Comparison of ENCODE assay signal across 11 cellular contexts in genomic region chr7:45689011-45689796, GRCh38.
DNase-seq lines count a peak whose midpoint lies in the region; ATAC-seq, FAIRE-seq and TF ChIP-seq lines count a peak whose summit lies in the region.
"Had no signal": no experiment of that assay in that cellular context is flagged by ENCODE, and none has a peak within 500 bp of the region (broad histone marks: within the 10 kb centered on the region; RNA-seq: fewer than 3 reads in every experiment).

No MANE protein-coding gene starts in this region.

- H3K36me3 ChIP-seq in endodermal cell (ENCODE audit: control insufficient read depth, insufficient read depth, low read length) (no peaks in the 10 kb centered on the region), kidney (ENCODE audit: control insufficient read depth in 1 of 2, insufficient read depth in 2 of 2, low read length in 2 of 2) (no peaks in the 10 kb centered on the region)

- H3K4me3 ChIP-seq in endodermal cell (ENCODE audit: low read length) (no peak overlapping the region), kidney (ENCODE audit: low read length in 2 of 2) (no peak overlapping the region)
- H3K4me3 ChIP-seq: lung had no signal

- H3K27ac Mint-ChIP-seq in endodermal cell (peak overlapping the region; percentile 86), nephron progenitor cell (peak overlapping the region; percentile 66)
- no peak overlapping the region for H3K27ac Mint-ChIP-seq in activated naive CD8-positive, alpha-beta T cell treated with anti-CD3 and anti-CD28 coated beads for 36 hours
- H3K27ac Mint-ChIP-seq: activated T-helper 17 cell treated with anti-CD3 and anti-CD28 coated beads, Interleukin-2, amount 50 U/mL, for 72 hours; stimulated activated effector memory CD8-positive, alpha-beta T cell treated with anti-CD3 and anti-CD28 coated beads, Interleukin-12 subunit alpha, Interleukin-12 subunit beta, amount 100 ng/mL, for 72 hours had no signal

- no peaks in the 10 kb centered on the region for H3K9me3 ChIP-seq in endodermal cell (ENCODE audit: control insufficient read depth, low read length)
- no peaks in the 10 kb centered on the region for H3K9me3 ChIP-seq in kidney (ENCODE audit: control insufficient read depth in 1 of 2, low read length in 2 of 2)

- no peaks in the 10 kb centered on the region for H3K4me1 ChIP-seq in endodermal cell (ENCODE audit: control insufficient read depth, insufficient read depth, low read length)
- peaks cover 0 to 9% of the 10 kb centered on the region in 2 donors for H3K4me1 ChIP-seq in kidney (ENCODE audit: control insufficient read depth in 1 of 2, insufficient read depth in 1 of 2, low read depth in 1 of 2, low read length in 2 of 2)

- no peak for FAIRE-seq in kidney (lab: Jason Lieb, UNC)

- H3K9me3 Mint-ChIP-seq in endodermal cell, result no peaks in the 10 kb centered on the region
- no peaks in the 10 kb centered on the region for H3K9me3 Mint-ChIP-seq in nephron progenitor cell
- H3K9me3 Mint-ChIP-seq in activated naive CD8-positive, alpha-beta T cell treated with anti-CD3 and anti-CD28 coated beads for 36 hours, result no peaks in the 10 kb centered on the region
- H3K9me3 Mint-ChIP-seq: activated T-helper 17 cell treated with anti-CD3 and anti-CD28 coated beads, Interleukin-2, amount 50 U/mL, for 72 hours; stimulated activated effector memory CD8-positive, alpha-beta T cell treated with anti-CD3 and anti-CD28 coated beads, Interleukin-12 subunit alpha, Interleukin-12 subunit beta, amount 100 ng/mL, for 72 hours had no signal

- no peaks in the 10 kb centered on the region for H3K27me3 ChIP-seq in endodermal cell (ENCODE audit: control insufficient read depth, insufficient read depth, low read length, poor library complexity, severe bottlenecking)

- TF ChIP-seq CTCF in endodermal cell (conservative IDR thresholded peaks at IDR 0.05) (no peak), nephron progenitor cell (IDR thresholded peaks at IDR 0.05) (no peak), kidney (IDR thresholded peaks at IDR 0.05; ENCODE audit: borderline replicate concordance, extremely low read depth, insufficient read depth) (no peak)

- H3K36me3 Mint-ChIP-seq in endodermal cell (ENCODE audit: low read depth) (no peaks in the 10 kb centered on the region), nephron progenitor cell (ENCODE audit: low read depth) (peaks cover 7% of the 10 kb centered on the region)
- H3K36me3 Mint-ChIP-seq in activated naive CD8-positive, alpha-beta T cell treated with anti-CD3 and anti-CD28 coated beads for 36 hours, result no peaks in the 10 kb centered on the region
- H3K36me3 Mint-ChIP-seq: stimulated activated effector memory CD8-positive, alpha-beta T cell treated with anti-CD3 and anti-CD28 coated beads, Interleukin-12 subunit alpha, Interleukin-12 subunit beta, amount 100 ng/mL, for 72 hours had no signal

- ATAC-seq in HG03045 (IDR thresholded peaks at IDR 0.05; ENCODE audit: unreplicated experiment), result no peak
- ATAC-seq: activated T-helper 17 cell treated with anti-CD3 and anti-CD28 coated beads, Interleukin-2, amount 50 U/mL, for 72 hours had no signal

- H3K9ac ChIP-seq in endodermal cell (ENCODE audit: extremely low read depth, low read length, poor library complexity, severe bottlenecking) (no peak overlapping the region), kidney (ENCODE audit: low read length in 2 of 2) (no peak overlapping the region)

- H3K4me3 Mint-ChIP-seq in endodermal cell (no peak overlapping the region), nephron progenitor cell (no peak overlapping the region)
- no peak overlapping the region for H3K4me3 Mint-ChIP-seq in activated naive CD8-positive, alpha-beta T cell treated with anti-CD3 and anti-CD28 coated beads for 36 hours
- H3K4me3 Mint-ChIP-seq: activated T-helper 17 cell treated with anti-CD3 and anti-CD28 coated beads, Interleukin-2, amount 50 U/mL, for 72 hours; stimulated activated effector memory CD8-positive, alpha-beta T cell treated with anti-CD3 and anti-CD28 coated beads, Interleukin-12 subunit alpha, Interleukin-12 subunit beta, amount 100 ng/mL, for 72 hours had no signal

- intact Hi-C loops in kidney (cut with DNase I), result no loop called here

- H3K27me3 Mint-ChIP-seq in endodermal cell (ENCODE audit: insufficient read depth) (no peaks in the 10 kb centered on the region), nephron progenitor cell (ENCODE audit: low read depth, poor library complexity) (peaks cover 6% of the 10 kb centered on the region)
- H3K27me3 Mint-ChIP-seq in activated naive CD8-positive, alpha-beta T cell treated with anti-CD3 and anti-CD28 coated beads for 36 hours, result no peaks in the 10 kb centered on the region

- DNase-seq in EH (ENCODE audit: low read depth) (peak; percentile 90), RPMI7951 (ENCODE audit: low read depth) (peak; percentile 96), endodermal cell (peak; percentile 44), nephron progenitor cell (no peak), kidney (no peak), ureter (ENCODE audit: low spot score) (no peak)
- DNase-seq in activated naive CD8-positive, alpha-beta T cell treated with anti-CD3 and anti-CD28 coated beads for 36 hours, result no peak

- peaks cover 6% of the 10 kb centered on the region for H3K4me1 Mint-ChIP-seq in endodermal cell
- no peaks in the 10 kb centered on the region for H3K4me1 Mint-ChIP-seq in nephron progenitor cell
- H3K4me1 Mint-ChIP-seq in activated naive CD8-positive, alpha-beta T cell treated with anti-CD3 and anti-CD28 coated beads for 36 hours, result no peaks in the 10 kb centered on the region
- H3K4me1 Mint-ChIP-seq: activated T-helper 17 cell treated with anti-CD3 and anti-CD28 coated beads, Interleukin-2, amount 50 U/mL, for 72 hours had no signal

- 86 to 87% methylated on average over 4 to 10 of the region's 10 CpGs for WGBS in endodermal cell (ENCODE audit: insufficient coverage in 1 of 2, insufficient read length in 1 of 2), 2 experiments

- H3K27ac ChIP-seq in endodermal cell (ENCODE audit: low read depth, low read length) (no peak overlapping the region), kidney (ENCODE audit: low read depth in 2 of 2, low read length in 2 of 2) (no peak overlapping the region)

Comparison
In these comparisons a context has a peak if more than half of its experiments do, and no peak if none do; other contexts are left out.
1. DNase-seq: peak in EH (single experiment), RPMI7951 (single experiment) and endodermal cell (single experiment); none in nephron progenitor cell (single experiment), kidney (single experiment), ureter (single experiment) and activated naive CD8-positive, alpha-beta T cell treated with anti-CD3 and anti-CD28 coated beads for 36 hours (single experiment).